ENCODE assay signal across 8 cellular contexts in the genomic region with DNA sequence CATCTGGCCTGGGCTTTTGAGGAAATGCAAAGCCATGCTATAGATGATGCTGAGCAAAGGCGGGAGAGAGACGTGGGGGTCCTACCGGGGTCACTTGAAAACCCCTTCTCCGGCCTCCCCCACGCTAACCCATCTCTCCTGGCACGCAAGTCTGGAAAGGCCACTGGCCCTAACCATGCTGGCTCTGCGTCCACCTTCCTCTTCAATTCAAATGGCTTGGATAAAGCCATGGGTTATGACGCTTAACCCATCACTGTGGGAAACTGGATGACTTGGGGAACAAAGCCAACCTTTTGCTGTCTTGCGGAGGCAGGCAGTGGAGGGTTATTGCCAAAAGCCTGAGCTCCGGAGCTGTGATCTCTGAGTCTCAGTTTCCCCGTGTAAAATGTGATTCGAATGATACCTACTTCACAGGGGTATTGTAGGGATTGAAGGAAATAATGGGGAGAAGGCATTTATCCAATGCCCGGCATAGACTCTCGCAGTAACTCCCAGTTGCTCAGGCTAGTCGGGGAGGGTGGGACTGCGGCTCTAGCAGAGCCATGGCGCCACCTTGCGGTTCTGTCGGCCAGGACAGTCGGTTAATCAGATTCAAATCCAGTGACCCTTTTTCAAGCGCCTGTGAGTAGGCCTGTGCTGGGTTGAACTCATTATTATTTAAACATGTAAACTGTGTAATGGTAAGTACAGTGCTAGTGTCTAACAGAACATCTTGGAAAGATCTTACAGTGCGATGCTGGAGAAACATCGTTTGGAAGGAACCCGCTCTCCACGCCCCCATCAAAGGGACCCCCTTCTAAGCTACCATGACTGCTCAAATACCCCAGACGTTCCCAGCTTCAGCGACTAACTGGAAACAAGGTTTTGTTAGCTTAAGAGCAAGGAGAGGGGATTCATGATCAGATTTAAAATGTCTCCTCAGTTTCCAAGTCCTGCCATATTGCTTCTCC. TPM values are rescaled to one million over a fixed set of nuclear protein-coding genes. Genes with fewer than 3 reads are reported as not detected.
DNase-seq lines count a peak whose midpoint lies in the region; ATAC-seq and TF ChIP-seq lines count a peak whose summit lies in the region.

No MANE protein-coding gene starts in this region.

- no peaks in the 10 kb centered on the region for H3K36me3 Mint-ChIP-seq in activated T-helper 1 cell treated with anti-CD3 and anti-CD28 coated beads, Interleukin-12 subunit alpha, Interleukin-12 subunit beta, Interleukin-2, Interleukin-4 antibody, amounts not matched to agents 30 ng/mL and 10 ng/mL and 1 ng/mL, durations not matched to agents 14 hours and 24 hours and 36 hours (ENCODE audit: low read depth)

- H3K4me3 ChIP-seq in fibroblast of pulmonary artery (replicated peaks; ENCODE audit: low read depth, low read length): no peak overlapping the region

- intact Hi-C loops in activated T-helper 1 cell treated with anti-CD3 and anti-CD28 coated beads, Interleukin-12 subunit alpha, Interleukin-12 subunit beta, Interleukin-2, Interleukin-4 antibody, amounts not matched to agents 30 ng/mL and 10 ng/mL and 1 ng/mL, durations not matched to agents 14 hours and 24 hours and 36 hours (cut with micrococcal nuclease): loop anchor here (1.0 to 5.0 kb wide), 7 partner anchors 76 to 1207 kb away; a partner anchor contains a TSS

- TF ChIP-seq CTCF in fibroblast of pulmonary artery (IDR thresholded peaks at IDR 0.05; ENCODE audit: low read length, missing control alignments): peak; percentile 96

- DNase-seq in DMS79 (lab: John Stamatoyannopoulos, UW) (peak; percentile 34), LoVo (ENCODE audit: low spot score) (peak; percentile 89), RPMI7951 (ENCODE audit: low read depth) (peak; percentile 72), fibroblast of pulmonary artery (ENCODE audit: low read depth) (peak; percentile 92), nucleus accumbens (lab: John Stamatoyannopoulos, UW) (peak in 55 of 56 donors; percentile 20 to 93 (median 68)), substantia nigra (lab: John Stamatoyannopoulos, UW) (peak in 47 of 49 donors; percentile 10 to 88 (median 71))
- peak; percentile 63 for DNase-seq in activated T-helper 1 cell treated with anti-CD3 and anti-CD28 coated beads, Interleukin-12 subunit alpha, Interleukin-12 subunit beta, Interleukin-2, Interleukin-4 antibody, amounts not matched to agents 30 ng/mL and 10 ng/mL and 1 ng/mL, durations not matched to agents 14 hours and 24 hours and 36 hours (ENCODE audit: low spot score)

- H3K27me3 Mint-ChIP-seq in activated T-helper 1 cell treated with anti-CD3 and anti-CD28 coated beads, Interleukin-12 subunit alpha, Interleukin-12 subunit beta, Interleukin-2, Interleukin-4 antibody, amounts not matched to agents 30 ng/mL and 10 ng/mL and 1 ng/mL, durations not matched to agents 14 hours and 24 hours and 36 hours (ENCODE audit: insufficient read depth): peaks cover 3% of the 10 kb centered on the region

- no peak overlapping the region for H3K4me3 Mint-ChIP-seq in activated T-helper 1 cell treated with anti-CD3 and anti-CD28 coated beads, Interleukin-12 subunit alpha, Interleukin-12 subunit beta, Interleukin-2, Interleukin-4 antibody, amounts not matched to agents 30 ng/mL and 10 ng/mL and 1 ng/mL, durations not matched to agents 14 hours and 24 hours and 36 hours

- no peaks in the 10 kb centered on the region for H3K9me3 Mint-ChIP-seq in activated T-helper 1 cell treated with anti-CD3 and anti-CD28 coated beads, Interleukin-12 subunit alpha, Interleukin-12 subunit beta, Interleukin-2, Interleukin-4 antibody, amounts not matched to agents 30 ng/mL and 10 ng/mL and 1 ng/mL, durations not matched to agents 14 hours and 24 hours and 36 hours

- no peak overlapping the region for H3K27ac Mint-ChIP-seq in activated T-helper 1 cell treated with anti-CD3 and anti-CD28 coated beads, Interleukin-12 subunit alpha, Interleukin-12 subunit beta, Interleukin-2, Interleukin-4 antibody, amounts not matched to agents 30 ng/mL and 10 ng/mL and 1 ng/mL, durations not matched to agents 14 hours and 24 hours and 36 hours

- ATAC-seq in GM21825 (IDR thresholded peaks at IDR 0.05; ENCODE audit: unreplicated experiment): peak; percentile 79

- no peak overlapping the region for H3K27ac ChIP-seq in substantia nigra (ENCODE audit: low read depth, low read length, poor library complexity, severe bottlenecking)

- H3K4me1 Mint-ChIP-seq in activated T-helper 1 cell treated with anti-CD3 and anti-CD28 coated beads, Interleukin-12 subunit alpha, Interleukin-12 subunit beta, Interleukin-2, Interleukin-4 antibody, amounts not matched to agents 30 ng/mL and 10 ng/mL and 1 ng/mL, durations not matched to agents 14 hours and 24 hours and 36 hours (ENCODE audit: low read depth): peaks cover 6% of the 10 kb centered on the region

RNA-seq across cellular contexts. Expression of a gene that starts 20.3 kb away (rescaled TPM):
- 100 and 110 TPM in 2 replicates for total RNA-seq in RPMI7951 (2014; rRNA removed; shearing (Covaris generic))
- 13.9 and 18.9 TPM in 2 replicates for total RNA-seq in activated T-helper 1 cell treated with anti-CD3 and anti-CD28 coated beads, Interleukin-12 subunit alpha, Interleukin-12 subunit beta, Interleukin-2, Interleukin-4 antibody, amounts not matched to agents 30 ng/mL and 10 ng/mL and 1 ng/mL, durations not matched to agents 14 hours and 24 hours and 36 hours

Comparison
In these comparisons a context has a peak if more than half of its experiments do, and no peak if none do; other contexts are left out.
1. DNase-seq: peak in every context shown above with its lines; median percentile 92 in fibroblast of pulmonary artery; 89 in LoVo; 72 in RPMI7951; 71 in substantia nigra; 68 in nucleus accumbens; 63 in activated T-helper 1 cell treated with anti-CD3 and anti-CD28 coated beads, Interleukin-12 subunit alpha, Interleukin-12 subunit beta, Interleukin-2, Interleukin-4 antibody, amounts not matched to agents 30 ng/mL and 10 ng/mL and 1 ng/mL, durations not matched to agents 14 hours and 24 hours and 36 hours; 34 in DMS79.